Comparison of ENCODE assay signal across 8 cellular contexts in the genomic region with DNA sequence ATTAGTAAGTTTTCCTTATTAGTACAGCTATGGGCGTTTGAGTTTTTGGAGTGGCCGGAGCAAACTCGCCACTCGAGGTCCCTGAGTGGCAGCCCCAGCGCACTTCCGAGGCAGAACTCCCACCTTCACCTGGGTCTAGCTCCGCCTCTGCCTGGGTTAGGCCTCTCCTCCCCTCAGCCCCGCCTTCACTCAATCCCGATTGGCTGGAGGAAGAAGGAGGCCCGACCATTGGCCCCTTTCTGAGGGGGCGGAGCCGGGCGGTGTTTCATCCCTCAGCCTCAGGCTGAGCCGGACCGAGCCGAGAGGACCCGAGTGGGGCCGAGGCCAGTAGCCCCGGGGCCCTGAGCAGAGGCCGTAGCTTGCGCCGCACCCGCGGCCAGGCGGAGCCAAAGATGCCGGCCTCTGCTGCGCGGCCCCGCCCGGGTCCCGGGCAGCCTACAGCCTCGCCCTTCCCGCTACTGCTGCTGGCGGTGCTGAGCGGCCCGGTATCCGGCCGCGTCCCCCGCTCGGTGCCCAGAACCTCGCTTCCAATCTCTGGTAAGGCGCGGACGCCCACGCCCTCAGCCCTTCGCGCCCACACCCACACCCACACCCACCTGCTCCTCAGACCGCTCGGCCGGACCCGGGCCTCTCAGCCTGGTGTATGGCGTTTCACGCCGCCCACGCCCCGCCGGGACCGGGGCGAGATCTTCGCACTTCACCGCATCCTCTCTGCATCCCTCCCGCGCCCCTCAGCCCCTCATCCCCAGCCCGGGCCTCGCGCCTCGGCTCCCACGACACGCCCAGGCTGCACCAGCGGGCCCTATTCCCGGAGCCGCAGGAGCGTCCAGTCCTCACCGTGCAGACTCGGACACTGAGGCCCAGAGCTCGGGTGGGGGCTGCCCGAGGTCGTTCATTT. TPM values are rescaled to one million over a fixed set of nuclear protein-coding genes. Genes with fewer than 3 reads are reported as not detected.
DNase-seq lines count a peak whose midpoint lies in the region; ATAC-seq, FAIRE-seq and TF ChIP-seq lines count a peak whose summit lies in the region.

Gene SEMA4F, plus strand, starts transcription at position 263 of the 898 bp plus-strand sequence. Its CDS starts 130 bp downstream, at position 393.

- peak; percentile 90 for FAIRE-seq in urothelium cell line (lab: Jason Lieb, UNC)

- peak within 1 kb of the TSS; percentile 81 for H3K4me3 Mint-ChIP-seq in T-helper 1 cell treated with Interleukin-12 subunit alpha and Interleukin-12 subunit beta and Interleukin-4 antibody, amounts not matched to agents 30 μg/mL and 1 μg/mL, for 36 hours

- H3K9me3 Mint-ChIP-seq in T-helper 1 cell treated with Interleukin-12 subunit alpha and Interleukin-12 subunit beta and Interleukin-4 antibody, amounts not matched to agents 30 μg/mL and 1 μg/mL, for 36 hours, result peaks cover 3% of the 10 kb centered on the region

- DNase-seq in NCI-H146 treated with DMSO at 0.1 percent for 48 hours (lab: John Stamatoyannopoulos, UW; ENCODE audit: unreplicated experiment) (peak; percentile 97), left ventricle myocardium superior (peak; percentile 97), psoas muscle (peak; percentile 95 to 96), urothelium cell line (ENCODE audit: low spot score) (peak; percentile 100)

- no peaks in the 10 kb centered on the region for H3K27me3 ChIP-seq in psoas muscle (ENCODE audit: insufficient read depth in 3 of 3, low read length in 2 of 3)

- ATAC-seq in HG02884 (IDR thresholded peaks at IDR 0.05; ENCODE audit: unreplicated experiment) (peak; percentile 100), left ventricle myocardium superior (peak; percentile 99), psoas muscle (peak; percentile 100)

- peaks cover 19% of the 10 kb centered on the region for H3K27me3 Mint-ChIP-seq in T-helper 1 cell treated with Interleukin-12 subunit alpha and Interleukin-12 subunit beta and Interleukin-4 antibody, amounts not matched to agents 30 μg/mL and 1 μg/mL, for 36 hours (ENCODE audit: low read depth)

- H3K4me3 ChIP-seq in psoas muscle, result peak within 1 kb of the TSS; percentile 90

- TF ChIP-seq POLR2A in GM15510 (IDR thresholded peaks at IDR 0.05; ENCODE audit: borderline replicate concordance, extremely low read depth, insufficient read length), result peak; percentile 42

- WGBS in psoas muscle, 3 donors, result 1% methylated on average over 66 to 79 of the region's 79 CpGs

- intact Hi-C loops in left ventricle myocardium superior (cut with micrococcal nuclease), result no loop called here
- intact Hi-C loops in psoas muscle (cut with DNase I), result no loop called here

- peaks cover 10% of the 10 kb centered on the region for H3K4me1 Mint-ChIP-seq in T-helper 1 cell treated with Interleukin-12 subunit alpha and Interleukin-12 subunit beta and Interleukin-4 antibody, amounts not matched to agents 30 μg/mL and 1 μg/mL, for 36 hours (ENCODE audit: low read depth)

- no peak for TF ChIP-seq CTCF in psoas muscle (IDR thresholded peaks at IDR 0.05)

- peaks cover 2 to 12% of the 10 kb centered on the region in 2 donors for H3K36me3 ChIP-seq in psoas muscle (ENCODE audit: insufficient read depth in 1 of 2, low read depth in 1 of 2)

- peak within 1 kb of the TSS; percentile 8 for H3K27ac Mint-ChIP-seq in T-helper 1 cell treated with Interleukin-12 subunit alpha and Interleukin-12 subunit beta and Interleukin-4 antibody, amounts not matched to agents 30 μg/mL and 1 μg/mL, for 36 hours

- no peaks in the 10 kb centered on the region for H3K9me3 ChIP-seq in psoas muscle

- H3K4me1 ChIP-seq in psoas muscle, result peaks cover 5% of the 10 kb centered on the region

- H3K36me3 Mint-ChIP-seq in T-helper 1 cell treated with Interleukin-12 subunit alpha and Interleukin-12 subunit beta and Interleukin-4 antibody, amounts not matched to agents 30 μg/mL and 1 μg/mL, for 36 hours (ENCODE audit: low read depth), result peaks cover 6% of the 10 kb centered on the region

- H3K27ac ChIP-seq in angular gyrus (ENCODE audit: low read depth, low read length) (peak within 1 kb of the TSS; percentile 62), psoas muscle (no peak within 1 kb of the TSS)

RNA-seq across cellular contexts. Expression of gene SEMA4F, which starts in this region (rescaled TPM):
- total RNA-seq in left ventricle myocardium superior (3.4 TPM), psoas muscle (1 to 10 TPM; 2.0 to 5.7 (median 2.5) TPM)
- 1 to 10 TPM in 1 of 3 donors, under 1 TPM in 2; 0.59 to 1.5 (median 0.72) TPM for polyA plus RNA-seq in psoas muscle
